21 cellular contexts compared by ENCODE assay signal in genomic region chr12:29226621-29227020, GRCh38.
A peak's percentile ranks its signal among the peaks of the same experiment; 100 is the strongest.
DNase-seq lines count a peak whose midpoint lies in the region; ATAC-seq, FAIRE-seq and TF ChIP-seq lines count a peak whose summit lies in the region.
"Had no signal": no experiment of that assay in that cellular context is flagged by ENCODE, and none has a peak within 500 bp of the region (broad histone marks: within the 10 kb centered on the region; RNA-seq: fewer than 3 reads in every experiment).

No MANE protein-coding gene starts in this region.

- no peaks in the 10 kb centered on the region for H3K27me3 ChIP-seq in IMR-90 (ENCODE audit: control insufficient read depth, insufficient read depth, low read length)
- no peaks in the 10 kb centered on the region for H3K27me3 ChIP-seq in neutrophil
- no peaks in the 10 kb centered on the region for H3K27me3 ChIP-seq in endodermal cell (ENCODE audit: control insufficient read depth, insufficient read depth, low read length, poor library complexity, severe bottlenecking)
- H3K27me3 ChIP-seq: MG63 had no signal

- H4K91ac ChIP-seq in IMR-90 (ENCODE audit: insufficient read depth, low read depth, low read length) = no peak overlapping the region

- POLR2A ChIA-PET in IMR-90 (lab: Charles Lee; ENCODE audit: unreplicated experiment) = no interaction called here

- H3K9me3 ChIP-seq in IMR-90 (ENCODE audit: control insufficient read depth, insufficient read depth, low read length) = no peaks in the 10 kb centered on the region
- no peaks in the 10 kb centered on the region for H3K9me3 ChIP-seq in neutrophil
- H3K9me3 ChIP-seq in endodermal cell (ENCODE audit: control insufficient read depth, low read length) = peaks cover 9% of the 10 kb centered on the region

- H3K4me1 ChIP-seq in IMR-90 (ENCODE audit: control insufficient read depth, insufficient read depth, low read length) (peaks cover 7% of the 10 kb centered on the region), neutrophil (ENCODE audit: control insufficient read depth in 1 of 2, insufficient read depth in 1 of 2, low read depth in 1 of 2, low read length in 1 of 2) (peaks cover 56 to 66% of the 10 kb centered on the region in 2 experiments), endodermal cell (ENCODE audit: control insufficient read depth, insufficient read depth, low read length) (peaks cover 12% of the 10 kb centered on the region)

- no peaks in the 10 kb centered on the region for H4K20me1 ChIP-seq in IMR-90 (ENCODE audit: insufficient read depth, low read length)

- H3K36me3 ChIP-seq in IMR-90 (ENCODE audit: control insufficient read depth, insufficient read depth, low read length) = no peaks in the 10 kb centered on the region
- H3K36me3 ChIP-seq in neutrophil = no peaks in the 10 kb centered on the region
- no peaks in the 10 kb centered on the region for H3K36me3 ChIP-seq in endodermal cell (ENCODE audit: control insufficient read depth, insufficient read depth, low read length)

- no peak overlapping the region for H3K4me3 Mint-ChIP-seq in endodermal cell
- H3K4me3 Mint-ChIP-seq: CD4-positive, alpha-beta T cell had no signal

- in situ Hi-C loops in IMR-90 (cut with MboI; ENCODE audit: low sequenced_read_pairs) = no loop called here

- peaks cover 6% of the 10 kb centered on the region for H3K36me3 Mint-ChIP-seq in endodermal cell (ENCODE audit: low read depth)

- no peak overlapping the region for H2AK9ac ChIP-seq in IMR-90 (replicated peaks; ENCODE audit: low read depth, low read length, poor library complexity)

- H3K4me1 Mint-ChIP-seq in endodermal cell = peaks cover 51% of the 10 kb centered on the region

- H3K4me2 ChIP-seq in IMR-90 (ENCODE audit: low read depth, low read length) = no peak overlapping the region

- no peak overlapping the region for H2BK5ac ChIP-seq in IMR-90 (ENCODE audit: low read depth, low read length, poor library complexity, severe bottlenecking)

- TF ChIP-seq POLR2A in IMR-90 (IDR thresholded peaks at IDR 0.05; ENCODE audit: low read depth, low read length) = no peak

- no peak overlapping the region for H3K27ac Mint-ChIP-seq in endodermal cell
- H3K27ac Mint-ChIP-seq: CD4-positive, alpha-beta T cell had no signal

- H3K23ac ChIP-seq in IMR-90 (ENCODE audit: low read depth, low read length) = no peak overlapping the region

- no peaks in the 10 kb centered on the region for H3K79me1 ChIP-seq in IMR-90 (ENCODE audit: low read depth in 1 of 2, low read length in 2 of 2)

- no peak overlapping the region for H3K56ac ChIP-seq in IMR-90 (ENCODE audit: extremely low read depth, insufficient read depth, low read length)

- no peak overlapping the region for H2BK20ac ChIP-seq in IMR-90 (ENCODE audit: low read depth, low read length)

- H3K27ac ChIP-seq in IMR-90 (ENCODE audit: insufficient read depth, low read length) (no peak overlapping the region), neutrophil (peak overlapping the region; percentile 53), endodermal cell (ENCODE audit: low read depth, low read length) (no peak overlapping the region)

- peak; percentile 48 for ATAC-seq in IMR-90 (ENCODE audit: low read depth)
- ATAC-seq: GM12878, SK-N-SH treated with all-trans-retinoic acid at 6 μM for 48 hours had no signal

- no peaks in the 10 kb centered on the region for H3K27me3 Mint-ChIP-seq in endodermal cell (ENCODE audit: insufficient read depth)
- H3K27me3 Mint-ChIP-seq: CD4-positive, alpha-beta T cell had no signal

- H3K18ac ChIP-seq in IMR-90 (ENCODE audit: low read depth, low read length) = no peak overlapping the region

- dilution Hi-C loops in IMR-90 (cut with HindIII; ENCODE audit: low sequenced_read_pairs, unreplicated experiment) = no loop called here

- no peak overlapping the region for H2AFZ ChIP-seq in IMR-90 (replicated peaks; ENCODE audit: low read length, poor library complexity)

- H3K4ac ChIP-seq in IMR-90 (ENCODE audit: low read depth, low read length) = no peak overlapping the region

- no peak for FAIRE-seq in D721Med (lab: Jason Lieb, UNC)
- FAIRE-seq: G401.6, GM12878, GM18507, RCC 7860 had no signal

- no peak for TF ChIP-seq RAD21 in IMR-90 (IDR thresholded peaks at IDR 0.05; ENCODE audit: low read length)

- peak; percentile 30 for DNase-seq in AG10803 (ENCODE audit: low read depth)
- peak; percentile 25 for DNase-seq in IMR-90
- DNase-seq in fibroblast of gingiva (ENCODE audit: low read depth) = peak; percentile 46
- no peak for DNase-seq in D721Med (ENCODE audit: insufficient read length, low spot score)
- no peak for DNase-seq in H4 (ENCODE audit: low spot score)
- DNase-seq in endodermal cell = no peak
- DNase-seq in COLO829 (ENCODE audit: low spot score) = no peak
- DNase-seq: CD4-positive, alpha-beta T cell; DMS79; H7; MG63; NCI-H1092 treated with DMSO at 0.1 percent for 48 hours; NCI-H1694; NCI-H524 treated with DMSO at 0.1 percent for 48 hours; Right ventricle myocardium superior had no signal

- no TSS peak for BruUV-seq in IMR-90 (replicated peaks; lab: Mats Ljungman, UMichigan)

- no peak overlapping the region for H4K8ac ChIP-seq in IMR-90 (ENCODE audit: low read depth in 2 of 2, low read length in 2 of 2)

- H2AK5ac ChIP-seq in IMR-90 (ENCODE audit: low read depth, low read length) = no peak overlapping the region

- no peak overlapping the region for H2BK120ac ChIP-seq in IMR-90 (ENCODE audit: low read depth, low read length)

- H3K9ac ChIP-seq in IMR-90 (ENCODE audit: low read depth, low read length) (no peak overlapping the region), endodermal cell (ENCODE audit: extremely low read depth, low read length, poor library complexity, severe bottlenecking) (no peak overlapping the region)

- CTCF ChIA-PET in IMR-90 (lab: Yijun Ruan, JAX) = no interaction called here

- no peaks in the 10 kb centered on the region for H3K9me1 ChIP-seq in IMR-90 (ENCODE audit: insufficient read depth, low read length)

- peaks cover 6% of the 10 kb centered on the region for H3K9me3 Mint-ChIP-seq in endodermal cell
- H3K9me3 Mint-ChIP-seq: CD4-positive, alpha-beta T cell had no signal

- no peak overlapping the region for H4K5ac ChIP-seq in IMR-90 (ENCODE audit: low read depth, low read length)

- no peak overlapping the region for H3K14ac ChIP-seq in IMR-90 (replicated peaks; ENCODE audit: low read depth, low read length)

- no peak for TF ChIP-seq CTCF in AG10803 (conservative IDR thresholded peaks at IDR 0.05; ENCODE audit: low read length)
- no peak for TF ChIP-seq CTCF in IMR-90 (conservative IDR thresholded peaks at IDR 0.05; ENCODE audit: low read depth, low read length)
- TF ChIP-seq CTCF in neutrophil (IDR thresholded peaks at IDR 0.05) = no peak
- no peak for TF ChIP-seq CTCF in D721Med (IDR thresholded peaks at IDR 0.05; ENCODE audit: insufficient read depth, missing control alignments)
- TF ChIP-seq CTCF in endodermal cell (conservative IDR thresholded peaks at IDR 0.05) = no peak

- no peak overlapping the region for H2BK15ac ChIP-seq in IMR-90 (ENCODE audit: low read depth, low read length)

- H3K4me3 ChIP-seq in AG10803 (ENCODE audit: low read length) = no peak overlapping the region
- no peak overlapping the region for H3K4me3 ChIP-seq in IMR-90 (ENCODE audit: insufficient read depth, low read depth, low read length)
- H3K4me3 ChIP-seq in neutrophil (ENCODE audit: low read depth in 1 of 2, low read length in 1 of 2) = no peak overlapping the region
- H3K4me3 ChIP-seq in endodermal cell (ENCODE audit: low read length) = no peak overlapping the region
- H3K4me3 ChIP-seq: GM12878, MG63 had no signal

- intact Hi-C loops in IMR-90 (cut with micrococcal nuclease) = no loop called here

TF ChIP-seq in IMR-90, 13 proteins besides CTCF, POLR2A, EP300 and RAD21:
- TF ChIP-seq CEBPB (IDR thresholded peaks at IDR 0.05; ENCODE audit: low read depth, low read length) (peak; percentile 54; the same call in 1 of the 2 replicates), BHLHE40 (IDR thresholded peaks at IDR 0.05; ENCODE audit: low read depth, low read length) (no peak), MAFK (IDR thresholded peaks at IDR 0.05; ENCODE audit: low read depth, low read length) (no peak)

Comparison
In these comparisons a context has a peak if more than half of its experiments do, and no peak if none do; other contexts are left out.
1. DNase-seq: peak in AG10803 (single experiment), IMR-90 (single experiment) and fibroblast of gingiva (single experiment); none in D721Med (single experiment), H4 (single experiment), endodermal cell (single experiment) and COLO829 (single experiment).